14 cellular contexts compared by ENCODE assay signal in genomic region chr16:172374-172941, GRCh38. TPM values are rescaled to one million over a fixed set of nuclear protein-coding genes. Genes with fewer than 3 reads are reported as not detected.
DNase-seq lines count a peak whose midpoint lies in the region; ATAC-seq, FAIRE-seq and TF ChIP-seq lines count a peak whose summit lies in the region.
"Not testable (repeated sequence)": the region's sequence is repeated elsewhere in the genome, so short reads cannot be mapped to it uniquely, and the experiment has no call there.
"Had no signal": no experiment of that assay in that cellular context is flagged by ENCODE, and none has a peak within 500 bp of the region (broad histone marks: within the 10 kb centered on the region; RNA-seq: fewer than 3 reads in every experiment).

TSS of gene HBA2 (plus strand) at chr16:172876. CDS start at chr16:172913, 37 bp downstream.

- not testable (repeated sequence) for H2BK12ac ChIP-seq in H1 (ENCODE audit: low read depth, low read length)

- not testable (repeated sequence) for H4K5ac ChIP-seq in H1 (ENCODE audit: insufficient read length, low read depth, low read length)

- H3K18ac ChIP-seq in H1 (ENCODE audit: extremely low read depth, low read length), result not testable (repeated sequence)

- peaks cover 6 to 14% of the 10 kb centered on the region in 2 experiments for H4K20me1 ChIP-seq in H1 (replicated peaks in 1 of 2; ENCODE audit: control insufficient read depth in 1 of 2, insufficient read depth in 2 of 2, low read length in 2 of 2)

- not testable (repeated sequence) for H3K27ac ChIP-seq in H1 (ENCODE audit: low read depth, low read length); right atrium auricular region; psoas muscle; thymus (ENCODE audit: low read depth)

- not testable (repeated sequence) for H2BK5ac ChIP-seq in H1 (ENCODE audit: low read depth, low read length)

- H3K56ac ChIP-seq in H1 (replicated peaks; ENCODE audit: insufficient read length, low read depth, low read length), result not testable (repeated sequence)

- H3K14ac ChIP-seq in H1 (ENCODE audit: insufficient read length), result not testable (repeated sequence)

- TF ChIP-seq POLR2A in H1 (IDR thresholded peaks at IDR 0.05; ENCODE audit: control extremely low read depth in 1 of 2, low read depth in 2 of 2, low read length in 2 of 2), result not testable (repeated sequence)

- not testable (repeated sequence) for H3K27ac Mint-ChIP-seq in CD14-positive monocyte; T-helper 1 cell treated with Interleukin-12 subunit alpha and Interleukin-12 subunit beta and Interleukin-4 antibody, amounts not matched to agents 30 μg/mL and 1 μg/mL, for 36 hours; activated naive CD4-positive, alpha-beta T cell treated with anti-CD3 and anti-CD28 coated beads, Interleukin-2, amount 10 ng/mL, durations not matched to agents 7 days and 5 days; memory B cell

- CTCF ChIA-PET in activated naive CD4-positive, alpha-beta T cell treated with anti-CD3 and anti-CD28 coated beads, Interleukin-2, amount 10 ng/mL, durations not matched to agents 7 days and 5 days (lab: Charles Lee), result not testable (repeated sequence)
- CTCF ChIA-PET in H1 (lab: Charles Lee; ENCODE audit: partially characterized antibody), result interaction anchor here (1.5 to 2.9 kb wide), 2 partner anchors 8 to 65 kb away, joined by 4 to 9 read pairs; partner anchors contain the start of gene HBQ1

- TF ChIP-seq CTCF in CD14-positive monocyte (IDR thresholded peaks at IDR 0.05); H1 (IDR thresholded peaks at IDR 0.05; ENCODE audit: control extremely low read depth in 1 of 3, insufficient read depth in 1 of 3, low read depth in 1 of 3, low read length in 3 of 3); right atrium auricular region (IDR thresholded peaks at IDR 0.05); psoas muscle (IDR thresholded peaks at IDR 0.05): not testable (repeated sequence)

- H3K79me2 ChIP-seq in H1 (ENCODE audit: control insufficient read depth in 1 of 2, insufficient read depth in 2 of 2, low read length in 2 of 2), result not testable (repeated sequence)

- H3K27me3 ChIP-seq in H1 (replicated peaks in 1 of 4; ENCODE audit: control insufficient read depth in 3 of 4, extremely low read depth in 1 of 4, insufficient read depth in 3 of 4, low read length in 3 of 4) (peaks cover 49 to 83% (median 74%) of the 10 kb centered on the region in 4 experiments), right atrium auricular region (peaks cover 16 to 31% of the 10 kb centered on the region in 2 donors), psoas muscle (ENCODE audit: insufficient read depth in 3 of 3, low read length in 2 of 3) (peaks cover 0 to 66% (median 33%) of the 10 kb centered on the region in 3 donors), thymus (ENCODE audit: control insufficient read depth, insufficient read depth) (peaks cover 40% of the 10 kb centered on the region)

- H4K91ac ChIP-seq in H1 (replicated peaks; ENCODE audit: insufficient read length, low read length), result not testable (repeated sequence)

- FAIRE-seq in H1 (lab: Jason Lieb, UNC), result not testable (repeated sequence)

- not testable (repeated sequence) for H4K8ac ChIP-seq in H1 (ENCODE audit: extremely low read depth, insufficient read depth, low read length)

- not testable (repeated sequence) for H3K4me3 ChIP-seq in H1 (ENCODE audit: extremely low read depth in 1 of 4, insufficient read depth in 2 of 4, low read depth in 3 of 4, low read length in 4 of 4); right atrium auricular region; psoas muscle; thymus (ENCODE audit: low read length)

- not testable (repeated sequence) for H3K4me2 ChIP-seq in H1 (ENCODE audit: insufficient read depth in 1 of 2, low read depth in 2 of 2, low read length in 2 of 2)

- H3K36me3 Mint-ChIP-seq in CD14-positive monocyte; T-helper 1 cell treated with Interleukin-12 subunit alpha and Interleukin-12 subunit beta and Interleukin-4 antibody, amounts not matched to agents 30 μg/mL and 1 μg/mL, for 36 hours (ENCODE audit: low read depth); activated naive CD4-positive, alpha-beta T cell treated with anti-CD3 and anti-CD28 coated beads, Interleukin-2, amount 10 ng/mL, durations not matched to agents 7 days and 5 days; memory B cell: not testable (repeated sequence)

- TF ChIP-seq RAD21 in H1 (IDR thresholded peaks at IDR 0.05 in 1 of 2, conservative IDR thresholded peaks at IDR 0.05 in 1 of 2; ENCODE audit: low read depth in 2 of 2, low read length in 2 of 2), result not testable (repeated sequence)

- not testable (repeated sequence) for H2BK15ac ChIP-seq in H1 (ENCODE audit: low read length)

- H3K9me3 Mint-ChIP-seq in CD14-positive monocyte, result peaks cover 0 to 18% (median 8%) of the 10 kb centered on the region in 7 donors
- not testable (repeated sequence) for H3K9me3 Mint-ChIP-seq in T-helper 1 cell treated with Interleukin-12 subunit alpha and Interleukin-12 subunit beta and Interleukin-4 antibody, amounts not matched to agents 30 μg/mL and 1 μg/mL, for 36 hours; activated naive CD4-positive, alpha-beta T cell treated with anti-CD3 and anti-CD28 coated beads, Interleukin-2, amount 10 ng/mL, durations not matched to agents 7 days and 5 days; memory B cell

- not testable (repeated sequence) for H3K9me3 ChIP-seq in H1 (ENCODE audit: insufficient read depth in 2 of 2, low read depth in 1 of 2, low read length in 1 of 2); right atrium auricular region; psoas muscle; thymus (ENCODE audit: control insufficient read depth)

- intact Hi-C loops in CD14-positive monocyte (cut with micrococcal nuclease); psoas muscle (cut with DNase I): not testable (repeated sequence)

- not testable (repeated sequence) for H3K23me2 ChIP-seq in H1 (ENCODE audit: low read depth, low read length)

- peak; percentile 50 for ATAC-seq in memory B cell (ENCODE audit: low read depth)
- peak in 2 of 4 donors; percentile 14 to 33 for ATAC-seq in psoas muscle

- not testable (repeated sequence) for H3K9ac ChIP-seq in H1 (replicated peaks in 1 of 4; ENCODE audit: extremely low read depth in 1 of 4, low read depth in 3 of 4, low read length in 3 of 4)

- peak within 1 kb of the TSS in 1 of 2 donors; percentile 76 for H3K4me3 Mint-ChIP-seq in CD14-positive monocyte
- H3K4me3 Mint-ChIP-seq in T-helper 1 cell treated with Interleukin-12 subunit alpha and Interleukin-12 subunit beta and Interleukin-4 antibody, amounts not matched to agents 30 μg/mL and 1 μg/mL, for 36 hours, result peak within 1 kb of the TSS; percentile 28
- H3K4me3 Mint-ChIP-seq in activated naive CD4-positive, alpha-beta T cell treated with anti-CD3 and anti-CD28 coated beads, Interleukin-2, amount 10 ng/mL, durations not matched to agents 7 days and 5 days, result peak within 1 kb of the TSS; percentile 31
- peak within 1 kb of the TSS; percentile 46 for H3K4me3 Mint-ChIP-seq in memory B cell

- POLR2A ChIA-PET in H1 (lab: Charles Lee; ENCODE audit: partially characterized antibody), result not testable (repeated sequence)

- not testable (repeated sequence) for H2AK5ac ChIP-seq in H1 (ENCODE audit: low read depth, low read length)

- not testable (repeated sequence) for H2BK120ac ChIP-seq in H1 (replicated peaks; ENCODE audit: low read depth, low read length)

- H3K4me1 ChIP-seq in H1 (replicated peaks in 1 of 4; ENCODE audit: control insufficient read depth in 3 of 4, insufficient read depth in 4 of 4, low read length in 3 of 4), result peaks cover 0 to 14% (median 1%) of the 10 kb centered on the region in 4 experiments; a peak in 4 of 7 replicates
- H3K4me1 ChIP-seq in right atrium auricular region; psoas muscle; thymus (ENCODE audit: control insufficient read depth, insufficient read depth, low read length): not testable (repeated sequence)

- H3K27me3 Mint-ChIP-seq in CD14-positive monocyte (ENCODE audit: low read depth in 3 of 3) (peaks cover 68 to 83% (median 76%) of the 10 kb centered on the region in 3 donors), memory B cell (peaks cover 40% of the 10 kb centered on the region)
- peaks cover 73% of the 10 kb centered on the region for H3K27me3 Mint-ChIP-seq in T-helper 1 cell treated with Interleukin-12 subunit alpha and Interleukin-12 subunit beta and Interleukin-4 antibody, amounts not matched to agents 30 μg/mL and 1 μg/mL, for 36 hours (ENCODE audit: low read depth)
- peaks cover 85% of the 10 kb centered on the region for H3K27me3 Mint-ChIP-seq in activated naive CD4-positive, alpha-beta T cell treated with anti-CD3 and anti-CD28 coated beads, Interleukin-2, amount 10 ng/mL, durations not matched to agents 7 days and 5 days

- not testable (repeated sequence) for DNase-seq in CD14-positive monocyte (ENCODE audit: low spot score); activated naive CD4-positive, alpha-beta T cell treated with anti-CD3 and anti-CD28 coated beads, Interleukin-2, amount 10 ng/mL, durations not matched to agents 7 days and 5 days; H1 (ENCODE audit: low read depth in 1 of 2, low spot score in 2 of 2); right atrium auricular region (ENCODE audit: low spot score); memory B cell (ENCODE audit: low spot score in 2 of 2); psoas muscle

- H3K4ac ChIP-seq in H1 (replicated peaks; ENCODE audit: insufficient read length, low read depth, low read length), result not testable (repeated sequence)

- not testable (repeated sequence) for TF ChIP-seq EP300 in H1 (IDR thresholded peaks at IDR 0.05; ENCODE audit: borderline replicate concordance in 1 of 2, low read depth in 2 of 2, low read length in 2 of 2)

- not testable (repeated sequence) for H3K23ac ChIP-seq in H1 (ENCODE audit: insufficient read length)

- not testable (repeated sequence) for H2AFZ ChIP-seq in H1 (ENCODE audit: low read length)

- not testable (repeated sequence) for H3K79me1 ChIP-seq in H1 (ENCODE audit: low read depth, low read length)

- no CpG with 5 or more reads among the region's 74 CpGs for WGBS in H1 (ENCODE audit: extremely low coverage in 1 of 2, insufficient coverage in 1 of 2, insufficient read length in 1 of 2, insufficient replicate concordance in 2 of 2, low coverage in 1 of 2, low lambda C conversion rate in 2 of 2, missing lambda C conversion rate in 1 of 2), 2 experiments
- no CpG with 5 or more reads among the region's 74 CpGs for WGBS in psoas muscle, 3 donors
- WGBS in thymus, result no CpG with 5 or more reads among the region's 74 CpGs

- not testable (repeated sequence) for H3K36me3 ChIP-seq in H1 (ENCODE audit: control insufficient read depth in 2 of 4, insufficient read depth in 4 of 4, low read length in 3 of 4); right atrium auricular region; psoas muscle (ENCODE audit: insufficient read depth in 1 of 2, low read depth in 1 of 2); thymus (ENCODE audit: control insufficient read depth, insufficient read depth)

- H3K4me1 Mint-ChIP-seq in CD14-positive monocyte; T-helper 1 cell treated with Interleukin-12 subunit alpha and Interleukin-12 subunit beta and Interleukin-4 antibody, amounts not matched to agents 30 μg/mL and 1 μg/mL, for 36 hours (ENCODE audit: low read depth): not testable (repeated sequence)
- H3K4me1 Mint-ChIP-seq in activated naive CD4-positive, alpha-beta T cell treated with anti-CD3 and anti-CD28 coated beads, Interleukin-2, amount 10 ng/mL, durations not matched to agents 7 days and 5 days, result peaks cover 23% of the 10 kb centered on the region
- peaks cover 14% of the 10 kb centered on the region for H3K4me1 Mint-ChIP-seq in memory B cell

- not testable (repeated sequence) for H2BK20ac ChIP-seq in H1 (ENCODE audit: low read length)

RNA-seq across cellular contexts. Expression of gene HBA2, which starts in this region (rescaled TPM):
- polyA plus RNA-seq in CD14-positive monocyte (100 to 1,000 TPM; 158 to 193 TPM), H1 (2011; rRNA removed) (6.1 and 8.1 TPM in 2 replicates), psoas muscle (10 to 100 TPM; 18.5 to 24.9 (median 22.9) TPM), thymus (19.8 TPM)
- 1.1 TPM in 1 of 2 replicates, not detected in the other for total RNA-seq in H1 (2021; fragmentation: NEBNext Ultra II Directional; extraction: Animal tissue kit (Norgen Biotek cat#: 25700))
- polyA plus RNA-seq in H1 (2011; cell fraction: cytosol; rRNA removed), result 2.7 TPM
- 4.4 TPM for polyA plus RNA-seq in H1 (2011; cell fraction: nucleus; rRNA removed)
- 0.80 to 2.8 TPM (median 2.0 TPM) in 4 replicates for polyA plus RNA-seq in H1 (2012, experiment 1 of 2)
- 2.8 TPM for polyA plus RNA-seq in H1 (2012, experiment 2 of 2)
- polyA plus RNA-seq in H1 (2013, experiment 1 of 2), result 3.0 TPM
- polyA plus RNA-seq in H1 (2013, experiment 2 of 2), result 3.5 TPM
- 0.41 and 0.61 TPM in 2 replicates for polyA minus RNA-seq in H1 (2011; rRNA and poly(A)+ RNA removed)
- polyA minus RNA-seq in H1 (2011; cell fraction: cytosol; rRNA and poly(A)+ RNA removed), result 2.8 TPM
- polyA minus RNA-seq in H1 (2011; cell fraction: nucleus; rRNA and poly(A)+ RNA removed), result 5.1 TPM
- total RNA-seq in right atrium auricular region (1,000 to 10,000 TPM; 2,977 to 3,226 TPM), psoas muscle (1,000 to 10,000 TPM in 1 of 4 donors, 100 to 1,000 TPM in 1, 10 to 100 TPM in 2; 11.9 to 1,244 (median 122) TPM)
- total RNA-seq: G401; H7; NCI-H460; PC-9; SJCRH30; T-helper 1 cell treated with Interleukin-12 subunit alpha and Interleukin-12 subunit beta and Interleukin-4 antibody, amounts not matched to agents 30 ng/mL and 1 ng/mL, for 36 hours had no signal

Comparison
In these comparisons a context has a peak if more than half of its experiments do, and no peak if none do; other contexts are left out.
1. RNA of gene HBA2 (polyA plus RNA-seq): 158 to 193 TPM in CD14-positive monocyte; 0.80 to 8.1 TPM in H1; every median in the first group is over 10 times any median in the second.